20 cellular contexts compared by ENCODE assay signal in genomic region chr5:88839238-88839637, GRCh38. TPM values are rescaled to one million over a fixed set of nuclear protein-coding genes. Genes with fewer than 3 reads are reported as not detected.
DNase-seq lines count a peak whose midpoint lies in the region; ATAC-seq, FAIRE-seq and TF ChIP-seq lines count a peak whose summit lies in the region.
"Had no signal": no experiment of that assay in that cellular context is flagged by ENCODE, and none has a peak within 500 bp of the region (broad histone marks: within the 10 kb centered on the region; RNA-seq: fewer than 3 reads in every experiment).

No MANE protein-coding gene starts in this region.

- BruUV-seq in GM12878 (replicated peaks; lab: Mats Ljungman, UMichigan), result no TSS peak

- H2AFZ ChIP-seq in GM12878 (ENCODE audit: control insufficient read depth, low read depth, low read length), result no peak overlapping the region
- H2AFZ ChIP-seq: GM23248 had no signal

- TF ChIP-seq RAD21 in GM12878 (IDR thresholded peaks at IDR 0.05; ENCODE audit: insufficient read depth, low read depth, low read length), result no peak

- in situ Hi-C loops in GM12878 (cut with MboI), result no loop called here

- H3K79me2 ChIP-seq in GM12878 (ENCODE audit: control insufficient read depth, insufficient read depth, low read length), result peaks cover 87% of the 10 kb centered on the region

- ATAC-seq in Right ventricle myocardium superior (ENCODE audit: poor library complexity) (no peak), GM12878 (no peak), right lobe of liver (no peak), GM18873 (IDR thresholded peaks at IDR 0.05; ENCODE audit: low FRiP score, unreplicated experiment) (no peak)
- ATAC-seq in activated CD4-positive, CD25-positive, alpha-beta regulatory T cell treated with anti-CD3 and anti-CD28 coated beads, Interleukin-2, amount 50 U/mL, for 24 hours, result no peak

- POLR2A ChIA-PET in GM12878 (lab: Charles Lee), result no interaction called here

- SMC1A ChIA-PET in GM12878 (lab: Charles Lee; ENCODE audit: uncharacterized antibody, unreplicated experiment), result interaction anchor here (1.1 to 24.1 kb wide), 3 partner anchors 20 to 107 kb away, joined by 3 to 591 read pairs (median 4); no protein-coding TSS in a partner anchor

- intact Hi-C loops in left ventricle myocardium inferior (cut with micrococcal nuclease) (no loop called here), Right ventricle myocardium superior (cut with DNase I) (loop anchor here (5.0 kb wide), 1 partner anchor 38 kb away; no protein-coding TSS in a partner anchor), GM12878 (cut with micrococcal nuclease; ENCODE audit: unreplicated experiment) (no loop called here), spleen (cut with DNase I; ENCODE audit: low total_unique reads) (loop anchor here (10.0 kb wide), 1 partner anchor 104 kb away; no protein-coding TSS in a partner anchor), right lobe of liver (cut with DNase I) (no loop called here)

- DNase-seq in left ventricle myocardium inferior (no peak), Right ventricle myocardium superior (no peak), GM12878 (ENCODE audit: low read depth, low spot score) (no peak), spleen (no peak), NOMO-1 (lab: John Stamatoyannopoulos, UW; ENCODE audit: unreplicated experiment in 2 of 2) (no peak), right lobe of liver (no peak)
- DNase-seq: 8988T, GM23248, H9, NCI-H1105, NCI-H2029 treated with DMSO at 0.1 percent for 48 hours, NCI-H226, NCI-H510A treated with DMSO at 0.1 percent for 48 hours, NCI-H774 had no signal

- TF ChIP-seq EP300 in GM12878 (IDR thresholded peaks at IDR 0.05; ENCODE audit: borderline replicate concordance in 1 of 2, control insufficient read depth in 1 of 2, low read depth in 2 of 2, low read length in 2 of 2), result no peak

- no peak overlapping the region for H3K4me2 ChIP-seq in GM12878 (ENCODE audit: control insufficient read depth, insufficient read depth)
- H3K4me2 ChIP-seq: KMS-11 had no signal

- TF ChIP-seq CTCF in left ventricle myocardium inferior (IDR thresholded peaks at IDR 0.05; ENCODE audit: borderline replicate concordance), result no peak
- no peak for TF ChIP-seq CTCF in GM12878 (IDR thresholded peaks at IDR 0.05 in 2 of 3, conservative IDR thresholded peaks at IDR 0.05 in 1 of 3; ENCODE audit: control insufficient read depth in 2 of 3, extremely low read depth in 1 of 3, insufficient read depth in 1 of 3, low read depth in 3 of 3, low read length in 3 of 3)
- TF ChIP-seq CTCF in spleen (IDR thresholded peaks at IDR 0.05 in 8 of 11, conservative IDR thresholded peaks at IDR 0.05 in 3 of 11), result no peak
- TF ChIP-seq CTCF in right lobe of liver (IDR thresholded peaks at IDR 0.05), result no peak

- WGBS in GM12878 (ENCODE audit: insufficient coverage, insufficient replicate concordance, low lambda C conversion rate, missing lambda C conversion rate), result 68% methylated on average over 4 of the region's 4 CpGs
- WGBS in spleen, 5 donors, result 77 to 88% (median 81%) methylated on average over 4 of the region's 4 CpGs
- WGBS in right lobe of liver (ENCODE audit: insufficient coverage, low coverage, low lambda C conversion rate, missing lambda C conversion rate), result 76% methylated on average over 4 of the region's 4 CpGs

- CTCF ChIA-PET in GM12878 (lab: Yijun Ruan, JAX), result interaction anchor here (1.2 to 5.1 kb wide), 3 partner anchors 10 to 110 kb away, joined by 3 to 32 read pairs (median 14); no protein-coding TSS in a partner anchor

- H3K27ac ChIP-seq in left ventricle myocardium inferior (replicated peaks), result peak overlapping the region; percentile 89
- no peak overlapping the region for H3K27ac ChIP-seq in GM12878 (ENCODE audit: control insufficient read depth, insufficient read depth)
- peak overlapping the region in 5 of 8 donors; percentile 3 to 91 (median 73) for H3K27ac ChIP-seq in spleen
- no peak overlapping the region for H3K27ac ChIP-seq in right lobe of liver
- H3K27ac ChIP-seq: GM23248, HL-60, KMS-11 had no signal

- H3K36me3 ChIP-seq in left ventricle myocardium inferior, result no peaks in the 10 kb centered on the region
- H3K36me3 ChIP-seq in GM12878 (ENCODE audit: control insufficient read depth in 2 of 2, insufficient read depth in 2 of 2, low read length in 1 of 2), result peaks cover 0 to 21% of the 10 kb centered on the region in 2 experiments; a peak in 2 of 4 replicates
- no peaks in the 10 kb centered on the region for H3K36me3 ChIP-seq in spleen
- no peaks in the 10 kb centered on the region for H3K36me3 ChIP-seq in right lobe of liver

- TF ChIP-seq POLR2A in GM12878 (IDR thresholded peaks at IDR 0.05; ENCODE audit: low read depth, low read length), result no peak
- no peak for TF ChIP-seq POLR2A in spleen (IDR thresholded peaks at IDR 0.05)
- TF ChIP-seq POLR2A in right lobe of liver (IDR thresholded peaks at IDR 0.05), result no peak

- no peaks in the 10 kb centered on the region for H4K20me1 ChIP-seq in GM12878 (ENCODE audit: control insufficient read depth, insufficient read depth)

- RAD21 ChIA-PET in GM12878 (lab: Charles Lee; ENCODE audit: unreplicated experiment), result interaction anchor here (0.9 to 1.1 kb wide), 2 partner anchors 20 to 105 kb away, joined by 3 read pairs; no protein-coding TSS in a partner anchor

- no peak overlapping the region for H3K9ac ChIP-seq in GM12878 (ENCODE audit: control insufficient read depth, insufficient read depth, low read length)
- H3K9ac ChIP-seq: GM23248, KMS-11 had no signal

- FAIRE-seq in GM12878 (lab: Jason Lieb, UNC), result no peak
- FAIRE-seq: G401.6, RCC 7860 had no signal

- H3K9me3 ChIP-seq in left ventricle myocardium inferior (replicated peaks) (no peaks in the 10 kb centered on the region), GM12878 (replicated peaks; ENCODE audit: control insufficient read depth, insufficient read depth, low read length) (no peaks in the 10 kb centered on the region; the same call in 2 of the 3 replicates), spleen (no peaks in the 10 kb centered on the region), right lobe of liver (no peaks in the 10 kb centered on the region)

- H3K4me1 ChIP-seq in left ventricle myocardium inferior (peaks cover 88% of the 10 kb centered on the region), GM12878 (ENCODE audit: control insufficient read depth, insufficient read depth, low read length) (peaks cover 9% of the 10 kb centered on the region), spleen (peaks cover 7 to 83% (median 31%) of the 10 kb centered on the region in 6 donors), right lobe of liver (no peaks in the 10 kb centered on the region)

- H3K27me3 ChIP-seq in left ventricle myocardium inferior (ENCODE audit: low read depth) (no peaks in the 10 kb centered on the region), GM12878 (replicated peaks in 1 of 2; ENCODE audit: control insufficient read depth in 2 of 2, insufficient read depth in 2 of 2, low read length in 1 of 2) (no peaks in the 10 kb centered on the region), spleen (replicated peaks in 1 of 7) (no peaks in the 10 kb centered on the region), right lobe of liver (no peaks in the 10 kb centered on the region)

- H3K4me3 ChIP-seq in left ventricle myocardium inferior (no peak overlapping the region), GM12878 (no peak overlapping the region), spleen (no peak overlapping the region), right lobe of liver (no peak overlapping the region)
- H3K4me3 ChIP-seq: GM23248 had no signal

TF ChIP-seq in GM12878, 131 proteins besides CTCF, POLR2A, EP300 and RAD21:
- TF ChIP-seq POLR2AphosphoS2 (IDR thresholded peaks at IDR 0.05; ENCODE audit: low read depth, low read length), result 0 out of 2 replicates have a peak, but pooled peaks have one; percentile 27
- TF ChIP-seq SREBF1 (IDR thresholded peaks at IDR 0.05; ENCODE audit: low read length), result no peak

RNA-seq across cellular contexts. Expression of gene MEF2C, which starts 43.7 kb away (rescaled TPM):
- total RNA-seq in left ventricle myocardium inferior (54.2 TPM), Right ventricle myocardium superior (52.3 TPM), GM12878 (2014; rRNA removed) (175 and 219 TPM in 2 replicates), GM12878 (2014; rRNA removed; fragmentation: Illumina TruSeq; extraction: Trizol) (220 and 236 TPM in 2 replicates), GM12878 (2021) (207 and 225 TPM in 2 replicates), spleen (100 to 1,000 TPM in 6 of 7 donors, 10 to 100 TPM in 1; 94.4 to 153 (median 129) TPM), right lobe of liver (10 to 100 TPM in 2 of 6 experiments, 1 to 10 TPM in 4; 4.4 to 19.4 (median 6.4) TPM)
- 839 and 919 TPM in 2 replicates for total RNA-seq in GM12878 (2013; cell fraction: nucleolus; rRNA removed)
- polyA plus RNA-seq in GM12878 (2011; ENCODE audit: low read depth), result 89.3 TPM
- polyA plus RNA-seq in GM12878 (2011; rRNA removed) (105 and 125 TPM in 2 replicates), GM12878 (2014; fragmentation: Illumina TruSeq; extraction: Trizol) (209 and 260 TPM in 2 replicates), GM12878 (2014; fragmentation: Nextera tagmentation; extraction: Ambion mirVana) (100 to 1,000 TPM; 143 to 147 TPM), GM12878 (2014; rRNA removed) (99.5 and 104 TPM in 2 replicates), GM12878 (2016; fragmentation: Nextera tagmentation; extraction: Ambion mirVana) (100 to 1,000 TPM; 186 to 199 TPM), spleen (10 to 100 TPM; 19.3 to 24.6 (median 24.3) TPM)
- polyA plus RNA-seq in GM12878 (2011; cell fraction: cytosol; rRNA removed), result 139 and 145 TPM in 2 replicates
- polyA plus RNA-seq in GM12878 (2011; cell fraction: nucleus; rRNA removed), result 105 and 117 TPM in 2 replicates
- 115 and 139 TPM in 2 replicates for polyA plus RNA-seq in GM12878 (2012)
- polyA minus RNA-seq in GM12878 (2011; rRNA and poly(A)+ RNA removed), result 323 and 371 TPM in 2 replicates
- polyA minus RNA-seq in GM12878 (2011; cell fraction: cytosol; rRNA and poly(A)+ RNA removed), result 81.9 and 107 TPM in 2 replicates
- 194 and 315 TPM in 2 replicates for polyA minus RNA-seq in GM12878 (2011; cell fraction: nucleus; rRNA and poly(A)+ RNA removed)

Comparison
In these comparisons a context has a peak if more than half of its experiments do, and no peak if none do; other contexts are left out.
1. intact Hi-C loops: an anchor here in Right ventricle myocardium superior (5.0 kb wide) and spleen (10.0 kb wide); none called in left ventricle myocardium inferior, GM12878 and right lobe of liver.
2. H3K27ac ChIP-seq: peak in left ventricle myocardium inferior (single experiment) and spleen (5 of 8); none in GM12878 (single experiment) and right lobe of liver (0 of 3).